In genomic region chr2:210527286-210527685, GRCh38 we compare ENCODE assay signal across 30 cellular contexts. TPM values are rescaled to one million over a fixed set of nuclear protein-coding genes. Genes with fewer than 3 reads are reported as not detected.
DNase-seq lines count a peak whose midpoint lies in the region; ATAC-seq and TF ChIP-seq lines count a peak whose summit lies in the region.
"Had no signal": no experiment of that assay in that cellular context is flagged by ENCODE, and none has a peak within 500 bp of the region (broad histone marks: within the 10 kb centered on the region; RNA-seq: fewer than 3 reads in every experiment).

No MANE protein-coding gene starts in this region.

- H3K27me3 ChIP-seq in heart right ventricle (no peaks in the 10 kb centered on the region), brain microvascular endothelial cell (replicated peaks) (no peaks in the 10 kb centered on the region)
- H3K27me3 ChIP-seq: BE2C, hepatocyte, MG63, tibial artery, vagina had no signal

- H3K9me3 ChIP-seq in heart right ventricle = no peaks in the 10 kb centered on the region
- H3K9me3 ChIP-seq: BE2C, MG63, psoas muscle, tibial artery, vagina had no signal

- ATAC-seq in GM19395 (IDR thresholded peaks at IDR 0.05; ENCODE audit: unreplicated experiment) (peak; percentile 59), GM21786 (IDR thresholded peaks at IDR 0.05; ENCODE audit: unreplicated experiment) (peak; percentile 73), HG03175 (IDR thresholded peaks at IDR 0.05; ENCODE audit: unreplicated experiment) (peak; percentile 77), heart right ventricle (no peak)
- ATAC-seq: activated CD8-positive, alpha-beta memory T cell treated with anti-CD3 and anti-CD28 coated beads, Interleukin-2, amount 10 ng/mL, durations not matched to agents 7 days and 5 days; activated T-cell treated with anti-CD3 and anti-CD28 coated beads, Interleukin-2, amount 50 U/mL, for 4 hours; left cardiac atrium; natural killer cell treated with Interleukin-12 subunit alpha and Interleukin-12 subunit beta and Interleukin-15 and Interleukin-18, amount 100 ng/mL, for 72 hours; psoas muscle had no signal

- no peak overlapping the region for H3K4me3 ChIP-seq in heart right ventricle
- no peak overlapping the region for H3K4me3 ChIP-seq in brain microvascular endothelial cell (ENCODE audit: low read depth, low read length)
- H3K4me3 ChIP-seq: GM23248, hepatocyte, MG63, psoas muscle, tibial artery, vagina had no signal

- H3K4me1 ChIP-seq in heart right ventricle = no peaks in the 10 kb centered on the region
- H3K4me1 ChIP-seq: BE2C, psoas muscle, tibial artery, vagina had no signal

- in situ Hi-C loops in brain microvascular endothelial cell (cut with HindIII; ENCODE audit: low pct_ligation_motif_present, low sequenced_read_pairs) = no loop called here

- H3K27ac ChIP-seq in heart right ventricle = no peak overlapping the region
- no peak overlapping the region for H3K27ac ChIP-seq in brain microvascular endothelial cell
- H3K27ac ChIP-seq: GM23248, hepatocyte, KMS-11, psoas muscle, tibial artery, vagina had no signal

- TF ChIP-seq CTCF in heart right ventricle (IDR thresholded peaks at IDR 0.05) (no peak), brain microvascular endothelial cell (IDR thresholded peaks at IDR 0.05; ENCODE audit: low read depth, low read length, missing control alignments) (no peak)

- peak; percentile 48 for DNase-seq in renal cortical epithelial cell (ENCODE audit: low read depth)
- no peak for DNase-seq in heart right ventricle
- DNase-seq in NCI-H748 (lab: John Stamatoyannopoulos, UW; ENCODE audit: unreplicated experiment) = no peak
- no peak for DNase-seq in brain microvascular endothelial cell
- DNase-seq: activated CD4-positive, alpha-beta T cell treated with anti-CD3 and anti-CD28 coated beads, Interleukin-2, amount 50 U/mL, for 4 hours; activated CD8-positive, alpha-beta memory T cell treated with anti-CD3 and anti-CD28 coated beads, Interleukin-2, amount 10 ng/mL, durations not matched to agents 7 days and 5 days; activated gamma-delta T cell; activated naive CD8-positive, alpha-beta T cell treated with anti-CD3 and anti-CD28 coated beads for 36 hours; activated T-cell treated with anti-CD3 and anti-CD28 coated beads, Interleukin-2, amount 50 U/mL, for 4 hours; anterior cingulate cortex; BE2C; CD8-positive, alpha-beta memory T cell; GM23248; left cardiac atrium; MG63; NCI-H1105; NCI-H2029; NCI-H524; psoas muscle; Right ventricle myocardium superior; stimulated activated CD4-positive, alpha-beta T cell treated with anti-CD3 and anti-CD28 coated beads, Interleukin-4, amount 100 ng/mL, for 1 hour; T-helper 2 cell; tibial artery had no signal

- intact Hi-C loops in heart right ventricle (cut with DNase I) = no loop called here

- H3K36me3 ChIP-seq in heart right ventricle (no peaks in the 10 kb centered on the region), brain microvascular endothelial cell (replicated peaks) (no peaks in the 10 kb centered on the region)
- H3K36me3 ChIP-seq: BE2C, MG63, tibial artery, vagina had no signal

RNA-seq across cellular contexts. Expression of gene CPS1, which starts 29.1 kb away (rescaled TPM):
- total RNA-seq in renal cortical epithelial cell (12.3 and 38.4 TPM in 2 replicates), heart right ventricle (1 to 10 TPM; 1.4 to 8.2 (median 3.2) TPM)
- polyA plus RNA-seq in heart right ventricle = 1 to 10 TPM in 1 of 2 donors, under 1 TPM in 1; 0.86 to 1.3 TPM
- polyA plus RNA-seq: CD8-positive, alpha-beta memory T cell had no signal

RNA-seq across cellular contexts. Expression of gene LANCL1, which starts 50.7 kb away (rescaled TPM):
- total RNA-seq in renal cortical epithelial cell (39.9 and 95.0 TPM in 2 replicates), heart right ventricle (10 to 100 TPM; 47.3 to 76.1 (median 65.7) TPM)
- 10 to 100 TPM in 1 of 2 donors, 1 to 10 TPM in 1; 5.9 to 13.1 TPM for polyA plus RNA-seq in heart right ventricle

Comparison
In these comparisons a context has a peak if more than half of its experiments do, and no peak if none do; other contexts are left out.
1. ATAC-seq: peak in GM19395 (single experiment), GM21786 (single experiment) and HG03175 (single experiment); none in heart right ventricle (0 of 8).